In the genomic region with DNA sequence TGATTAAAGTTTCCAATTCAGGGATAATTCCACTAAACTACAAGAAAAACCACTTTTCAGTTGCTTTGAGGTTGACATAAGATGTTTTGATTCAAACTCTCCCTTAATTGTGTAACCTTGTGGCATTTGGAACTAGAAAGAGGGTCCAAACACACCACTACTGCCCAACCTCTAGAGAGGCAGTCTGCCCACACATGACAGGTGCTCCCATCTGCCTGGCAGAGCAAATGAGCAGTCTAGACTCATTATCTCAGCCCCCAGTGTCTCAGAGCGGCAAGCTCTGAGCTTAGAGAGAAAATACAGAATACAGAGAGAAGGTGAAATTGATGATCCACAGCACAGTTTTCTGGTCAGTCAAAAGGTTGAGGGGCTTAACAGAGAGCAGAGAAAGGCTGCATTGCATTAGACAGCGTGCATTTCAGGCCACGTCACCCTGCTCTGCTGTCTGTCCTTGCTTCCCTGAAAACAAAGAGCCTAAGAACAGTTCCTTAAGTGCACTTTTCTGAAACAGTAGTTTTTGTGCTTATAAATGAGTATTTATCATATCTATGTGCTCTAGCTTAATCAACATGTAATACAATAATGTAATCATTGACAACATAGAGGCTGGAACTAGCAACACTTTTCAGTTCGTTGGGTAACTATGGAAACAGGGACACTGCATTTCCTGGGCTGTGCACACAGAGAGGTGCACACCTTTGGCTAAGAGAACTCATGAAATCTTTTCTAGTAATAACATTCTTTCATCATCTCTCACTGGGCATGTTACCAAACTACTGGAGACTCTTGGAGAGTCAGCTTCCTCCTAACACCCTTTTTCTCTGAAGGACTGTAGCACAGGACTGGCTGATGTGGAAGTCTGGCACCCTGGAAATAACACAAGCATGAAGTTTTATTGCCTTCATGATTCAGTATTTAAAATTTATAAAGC, we compare ENCODE assay signal across 10 cellular contexts.
DNase-seq lines count a peak whose midpoint lies in the region; ATAC-seq lines count a peak whose summit lies in the region.
"Had no signal": no experiment of that assay in that cellular context is flagged by ENCODE, and none has a peak within 500 bp of the region (broad histone marks: within the 10 kb centered on the region; RNA-seq: fewer than 3 reads in every experiment).

No MANE protein-coding gene starts in this region.

- H4K91ac ChIP-seq in trophoblast cell (ENCODE audit: low read depth, low read length), result no peak overlapping the region

- no peak overlapping the region for H4K8ac ChIP-seq in trophoblast cell (ENCODE audit: low read depth, low read length)

- H3K4me1 ChIP-seq in trophoblast cell (ENCODE audit: control insufficient read depth in 1 of 2, insufficient read depth in 2 of 2, low read length in 2 of 2), result no peaks in the 10 kb centered on the region
- H3K4me1 ChIP-seq: SJSA1 had no signal

- no peaks in the 10 kb centered on the region for H3K79me1 ChIP-seq in trophoblast cell (ENCODE audit: low read length)

- no CpG with 5 or more reads among the region's 4 CpGs for WGBS in trophoblast cell (ENCODE audit: extremely low coverage, insufficient coverage, insufficient read length)

- no peak overlapping the region for H3K14ac ChIP-seq in trophoblast cell (ENCODE audit: low read length)

- H4K12ac ChIP-seq in trophoblast cell (ENCODE audit: low read depth, low read length), result no peak overlapping the region

- no peak overlapping the region for H3K9ac ChIP-seq in trophoblast cell (ENCODE audit: low read length)

- ATAC-seq in GM21529 (IDR thresholded peaks at IDR 0.05; ENCODE audit: unreplicated experiment) (peak; percentile 61), left cardiac atrium (peak; percentile 53 to 78)

- H3K27ac ChIP-seq in substantia nigra (ENCODE audit: low read depth, low read length, poor library complexity, severe bottlenecking), result no peak overlapping the region
- H3K27ac ChIP-seq in trophoblast cell (ENCODE audit: low read depth, low read length), result no peak overlapping the region
- H3K27ac ChIP-seq: SJSA1 had no signal

- no peak overlapping the region for H2AFZ ChIP-seq in trophoblast cell (ENCODE audit: insufficient read depth, low read length, poor library complexity)

- DNase-seq in GM04504 (ENCODE audit: low read depth) (peak; percentile 41), NCI-H2196 (lab: John Stamatoyannopoulos, UW; ENCODE audit: unreplicated experiment) (peak; percentile 68), left cardiac atrium (no peak), NAMALWA (ENCODE audit: low spot score) (no peak), GM19238 (ENCODE audit: insufficient read length, low spot score) (no peak), substantia nigra (lab: John Stamatoyannopoulos, UW) (no peak), trophoblast cell (no peak)
- DNase-seq: effector memory CD4-positive, alpha-beta T cell had no signal

- H3K4me3 ChIP-seq in trophoblast cell (ENCODE audit: low read depth, low read length), result no peak overlapping the region
- H3K4me3 ChIP-seq: SJSA1 had no signal

- H3K27me3 ChIP-seq in trophoblast cell (ENCODE audit: insufficient read depth, low read length), result no peaks in the 10 kb centered on the region
- H3K27me3 ChIP-seq: SJSA1 had no signal

- H2BK5ac ChIP-seq in trophoblast cell (ENCODE audit: low read depth, low read length, poor library complexity), result no peak overlapping the region

- no peak overlapping the region for H3K4ac ChIP-seq in trophoblast cell (ENCODE audit: low read depth, low read length)

- no peak overlapping the region for H3K4me2 ChIP-seq in trophoblast cell (ENCODE audit: low read length)

- H3K18ac ChIP-seq in trophoblast cell (ENCODE audit: low read length), result no peak overlapping the region

- H2BK12ac ChIP-seq in trophoblast cell (ENCODE audit: low read length), result no peak overlapping the region

- no peaks in the 10 kb centered on the region for H3K9me3 ChIP-seq in trophoblast cell (ENCODE audit: insufficient read depth, low read depth, low read length)
- H3K9me3 ChIP-seq: SJSA1 had no signal

- no peaks in the 10 kb centered on the region for H3K79me2 ChIP-seq in trophoblast cell (ENCODE audit: control insufficient read depth, insufficient read depth, low read length, poor library complexity)

- no peak overlapping the region for H2AK5ac ChIP-seq in trophoblast cell (ENCODE audit: low read length)

- no peak overlapping the region for H3K23ac ChIP-seq in trophoblast cell (ENCODE audit: low read length)

- intact Hi-C loops in left cardiac atrium (cut with DNase I), result no loop called here

- no peaks in the 10 kb centered on the region for H3K36me3 ChIP-seq in trophoblast cell (ENCODE audit: control insufficient read depth in 1 of 2, insufficient read depth in 2 of 2, low read length in 2 of 2)
- H3K36me3 ChIP-seq: SJSA1 had no signal

- no peak overlapping the region for H2BK120ac ChIP-seq in trophoblast cell (ENCODE audit: insufficient read depth, low read length, poor library complexity)

Comparison
In these comparisons a context has a peak if more than half of its experiments do, and no peak if none do; other contexts are left out.
1. DNase-seq: peak in GM04504 (single experiment) and NCI-H2196 (single experiment); none in left cardiac atrium (single experiment), NAMALWA (single experiment), GM19238 (single experiment), substantia nigra (0 of 49) and trophoblast cell (0 of 2).